1 cellular context compared by ENCODE assay signal in the genomic region with DNA sequence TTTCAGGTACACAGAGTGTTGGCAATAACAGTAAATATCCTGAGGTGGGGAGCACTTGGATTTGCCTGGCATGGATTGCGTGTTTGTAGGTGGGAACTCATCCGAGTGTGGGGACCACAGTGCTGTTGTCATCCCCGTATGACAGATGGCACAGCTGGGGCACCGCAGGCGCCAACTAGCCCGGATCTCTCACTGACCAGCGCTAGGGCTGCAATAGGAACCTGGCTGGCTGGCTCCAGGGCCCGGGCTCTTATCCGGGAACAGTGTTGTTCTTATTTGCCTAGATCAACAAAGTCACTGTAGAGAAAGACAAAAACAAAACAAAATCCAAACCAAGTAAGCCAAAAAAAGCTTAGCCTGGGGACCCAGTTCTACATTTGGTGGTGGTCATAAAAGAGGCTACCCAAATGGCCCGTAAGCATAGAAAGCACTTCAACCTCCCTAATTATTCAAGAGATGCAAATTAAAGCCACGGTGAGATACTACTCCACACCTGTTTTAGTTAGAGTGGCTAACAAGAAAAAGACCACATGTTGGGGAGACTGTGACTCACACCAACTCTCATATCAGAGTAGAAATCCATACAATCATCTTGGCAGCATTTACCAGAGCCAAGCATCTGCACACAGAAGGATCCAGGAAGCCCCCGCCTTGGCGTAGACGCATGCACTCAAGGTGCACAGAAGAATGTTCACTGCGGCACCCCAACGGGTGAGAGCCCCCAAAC.
TF ChIP-seq lines count a peak whose summit lies in the region.

No MANE protein-coding gene starts in this region.

TF ChIP-seq in H1, 55 proteins besides CTCF, POLR2A, EP300 and RAD21:
- no peak for TF ChIP-seq NRF1 (IDR thresholded peaks at IDR 0.05; ENCODE audit: low read depth, low read length)
- no peak for TF ChIP-seq SUZ12 (IDR thresholded peaks at IDR 0.05; ENCODE audit: low read length)
- no peak for TF ChIP-seq TEAD4 (IDR thresholded peaks at IDR 0.05; ENCODE audit: low read depth, low read length)
- TF ChIP-seq MAFK (IDR thresholded peaks at IDR 0.05; ENCODE audit: low read depth, low read length) = no peak
- no peak for TF ChIP-seq BCL11A (IDR thresholded peaks at IDR 0.05; ENCODE audit: low read depth in 2 of 2, low read length in 2 of 2)
- TF ChIP-seq SRF (IDR thresholded peaks at IDR 0.05; ENCODE audit: low read depth, low read length) = no peak
- no peak for TF ChIP-seq ASH2L (IDR thresholded peaks at IDR 0.05; ENCODE audit: low read length)
- no peak for TF ChIP-seq BACH1 (IDR thresholded peaks at IDR 0.05; ENCODE audit: low read length)
- no peak for TF ChIP-seq HDAC2 (IDR thresholded peaks at IDR 0.05; ENCODE audit: borderline replicate concordance in 1 of 2, low read depth in 2 of 2, low read length in 2 of 2)
- TF ChIP-seq CBX8 (IDR thresholded peaks at IDR 0.05; ENCODE audit: borderline replicate concordance, low read depth, low read length) = no peak
- no peak for TF ChIP-seq FOSL1 (IDR thresholded peaks at IDR 0.05; ENCODE audit: insufficient read depth, low read depth, low read length)
- TF ChIP-seq, protein P1, sequence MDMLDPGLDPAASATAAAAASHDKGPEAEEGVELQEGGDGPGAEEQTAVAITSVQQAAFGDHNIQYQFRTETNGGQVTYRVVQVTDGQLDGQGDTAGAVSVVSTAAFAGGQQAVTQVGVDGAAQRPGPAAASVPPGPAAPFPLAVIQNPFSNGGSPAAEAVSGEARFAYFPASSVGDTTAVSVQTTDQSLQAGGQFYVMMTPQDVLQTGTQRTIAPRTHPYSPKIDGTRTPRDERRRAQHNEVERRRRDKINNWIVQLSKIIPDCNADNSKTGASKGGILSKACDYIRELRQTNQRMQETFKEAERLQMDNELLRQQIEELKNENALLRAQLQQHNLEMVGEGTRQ (IDR thresholded peaks at IDR 0.05; ENCODE audit: low read length) = no peak
- no peak for TF ChIP-seq EGR1 (IDR thresholded peaks at IDR 0.05; ENCODE audit: borderline replicate concordance, low read depth, low read length)
- TF ChIP-seq RNF2 (IDR thresholded peaks at IDR 0.05; ENCODE audit: borderline replicate concordance, low read depth, low read length, missing control alignments, poor library complexity, severe bottlenecking) = no peak
